Comparison of ENCODE assay signal across 36 cellular contexts in the genomic region with DNA sequence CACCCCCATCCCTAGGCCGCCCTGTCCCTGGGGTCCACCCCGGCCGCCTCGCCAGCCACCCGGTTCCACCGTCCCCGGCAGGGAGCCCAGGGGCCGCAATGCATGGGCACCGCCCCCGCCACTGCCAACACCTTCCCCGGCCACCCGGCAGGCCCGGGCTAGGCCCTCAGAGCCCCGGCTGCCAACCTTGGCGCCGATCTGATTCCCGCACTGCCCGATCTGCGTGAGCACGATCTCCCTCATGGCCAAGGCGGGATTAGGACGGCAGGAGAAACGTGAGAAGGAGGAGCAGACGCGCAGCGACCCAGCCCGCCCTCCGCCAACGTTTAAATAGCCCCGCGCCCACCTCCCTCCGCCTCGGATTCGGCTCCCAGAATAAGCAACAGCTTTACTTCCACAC. TPM values are rescaled to one million over a fixed set of nuclear protein-coding genes. Genes with fewer than 3 reads are reported as not detected.
"Had no signal": no experiment of that assay in that cellular context is flagged by ENCODE, and none has a peak within 500 bp of the region (broad histone marks: within the 10 kb centered on the region; RNA-seq: fewer than 3 reads in every experiment).

TUBB8 (minus strand) TSS at position 301 of the 400 bp plus-strand sequence; CDS start at position 243, 58 bp downstream.

- H3K4me1 Mint-ChIP-seq: activated B cell treated with CpG ODN at 0.5 μM for 24 hours; activated CD8-positive, alpha-beta memory T cell treated with anti-CD3 and anti-CD28 coated beads, Interleukin-2, amount 10 ng/mL, durations not matched to agents 7 days and 5 days; activated naive CD4-positive, alpha-beta T cell treated with anti-CD3 and anti-CD28 coated beads, Interleukin-2, amount 10 ng/mL, durations not matched to agents 7 days and 5 days; activated naive CD8-positive, alpha-beta T cell treated with anti-CD3 and anti-CD28 coated beads, Interleukin-2, amount 50 U/mL, for 24 hours; brain had no signal

- DNase-seq: activated B cell treated with CpG ODN at 0.5 μM for 24 hours; activated CD4-positive, alpha-beta memory T cell treated with anti-CD3 and anti-CD28 coated beads for 36 hours; activated CD4-positive, alpha-beta T cell treated with anti-CD3 and anti-CD28 coated beads for 4 hours; activated CD4-positive, alpha-beta T cell treated with anti-CD3 and anti-CD28 coated beads, Interleukin-2, amount 50 U/mL, for 1 hour; activated CD4-positive, CD25-positive, alpha-beta regulatory T cell treated with anti-CD3 and anti-CD28 coated beads, Interleukin-2, amount 50 U/mL, for 72 hours; activated CD8-positive, alpha-beta memory T cell treated with anti-CD3 and anti-CD28 coated beads, Interleukin-2, amount 10 ng/mL, durations not matched to agents 7 days and 5 days; activated CD8-positive, alpha-beta memory T cell treated with anti-CD3 and anti-CD28 coated beads, Interleukin-2, amount 50 U/mL, for 48 hours; activated effector memory CD4-positive, alpha-beta T cell treated with Interleukin-2 at 50 U/mL for 16 hours; activated naive CD4-positive, alpha-beta T cell treated with anti-CD3 and anti-CD28 coated beads, Interleukin-2, amount 10 ng/mL, durations not matched to agents 7 days and 5 days; activated naive CD8-positive, alpha-beta T cell treated with anti-CD3 and anti-CD28 coated beads, Interleukin-2, amount 50 U/mL, for 24 hours; activated T-cell treated with anti-CD3 and anti-CD28 coated beads, Interleukin-2, amount 50 U/mL, for 48 hours; anterior cingulate cortex; caudate nucleus; MM.1S; MV-4-11; NCI-H1092; NCI-H1436 treated with DMSO at 0.1 percent for 48 hours; NCI-H1694 treated with DMSO at 0.1 percent for 48 hours; NCI-H2029; NCI-H2107; NCI-H226; NCI-H446 treated with DMSO at 0.1 percent for 48 hours; NCI-H524; PC-9; Right ventricle myocardium superior; SW 1271; T-helper 1 cell; T-helper 2 cell; T-helper 9 cell had no signal

- H3K4me3 ChIP-seq: PC-9 had no signal

- H3K27me3 Mint-ChIP-seq: activated B cell treated with CpG ODN at 0.5 μM for 24 hours; activated naive CD8-positive, alpha-beta T cell; activated naive CD8-positive, alpha-beta T cell treated with anti-CD3 and anti-CD28 coated beads, Interleukin-2, amount 50 U/mL, for 24 hours; brain had no signal

- H3K9me3 Mint-ChIP-seq: activated B cell treated with CpG ODN at 0.5 μM for 24 hours; activated CD4-positive, alpha-beta memory T cell treated with anti-CD3 and anti-CD28 coated beads for 36 hours; activated naive CD4-positive, alpha-beta T cell treated with anti-CD3 and anti-CD28 coated beads, Interleukin-2, amount 10 ng/mL, durations not matched to agents 7 days and 5 days; activated naive CD8-positive, alpha-beta T cell treated with anti-CD3 and anti-CD28 coated beads, Interleukin-2, amount 50 U/mL, for 24 hours; brain had no signal

- H3K36me3 Mint-ChIP-seq: activated CD4-positive, alpha-beta memory T cell treated with anti-CD3 and anti-CD28 coated beads for 36 hours; activated CD8-positive, alpha-beta memory T cell treated with anti-CD3 and anti-CD28 coated beads, Interleukin-2, amount 10 ng/mL, durations not matched to agents 7 days and 5 days; activated naive CD4-positive, alpha-beta T cell treated with anti-CD3 and anti-CD28 coated beads, Interleukin-2, amount 10 ng/mL, durations not matched to agents 7 days and 5 days; activated naive CD8-positive, alpha-beta T cell; brain had no signal

- H3K27ac Mint-ChIP-seq: activated B cell treated with CpG ODN at 0.5 μM for 24 hours; activated CD4-positive, alpha-beta memory T cell treated with anti-CD3 and anti-CD28 coated beads for 36 hours; activated CD8-positive, alpha-beta memory T cell treated with anti-CD3 and anti-CD28 coated beads, Interleukin-2, amount 10 ng/mL, durations not matched to agents 7 days and 5 days; activated naive CD4-positive, alpha-beta T cell treated with anti-CD3 and anti-CD28 coated beads, Interleukin-2, amount 10 ng/mL, durations not matched to agents 7 days and 5 days; activated naive CD8-positive, alpha-beta T cell; activated naive CD8-positive, alpha-beta T cell treated with anti-CD3 and anti-CD28 coated beads, Interleukin-2, amount 50 U/mL, for 24 hours had no signal

- H3K27ac ChIP-seq: KMS-11, PC-9, VCaP had no signal

- ATAC-seq: activated CD8-positive, alpha-beta memory T cell treated with anti-CD3 and anti-CD28 coated beads, Interleukin-2, amount 10 ng/mL, durations not matched to agents 7 days and 5 days; activated naive CD8-positive, alpha-beta T cell treated with anti-CD3 and anti-CD28 coated beads, Interleukin-2, amount 50 U/mL, for 24 hours had no signal

- H3K4me3 Mint-ChIP-seq: activated B cell treated with CpG ODN at 0.5 μM for 24 hours; activated CD4-positive, alpha-beta memory T cell treated with anti-CD3 and anti-CD28 coated beads for 36 hours; activated CD8-positive, alpha-beta memory T cell treated with anti-CD3 and anti-CD28 coated beads, Interleukin-2, amount 10 ng/mL, durations not matched to agents 7 days and 5 days; activated naive CD4-positive, alpha-beta T cell treated with anti-CD3 and anti-CD28 coated beads, Interleukin-2, amount 10 ng/mL, durations not matched to agents 7 days and 5 days; activated naive CD8-positive, alpha-beta T cell; activated naive CD8-positive, alpha-beta T cell treated with anti-CD3 and anti-CD28 coated beads, Interleukin-2, amount 50 U/mL, for 24 hours; brain had no signal

RNA-seq across cellular contexts. Expression of gene TUBB8, which starts in this region (rescaled TPM):
- total RNA-seq: activated B cell treated with CpG ODN at 0.5 μM for 24 hours; activated CD4-positive, alpha-beta memory T cell treated with anti-CD3 and anti-CD28 coated beads for 36 hours; activated CD8-positive, alpha-beta memory T cell treated with anti-CD3 and anti-CD28 coated beads, Interleukin-2, amount 10 ng/mL, durations not matched to agents 7 days and 5 days; bronchial epithelial cell; LHCN-M2; OCI-LY7; Right ventricle myocardium superior had no signal
